15 cellular contexts compared by ENCODE assay signal in genomic region chr7:137001478-137001877, GRCh38.
DNase-seq lines count a peak whose midpoint lies in the region; ATAC-seq and TF ChIP-seq lines count a peak whose summit lies in the region.
"Had no signal": no experiment of that assay in that cellular context is flagged by ENCODE, and none has a peak within 500 bp of the region (broad histone marks: within the 10 kb centered on the region; RNA-seq: fewer than 3 reads in every experiment).

No MANE protein-coding gene starts in this region.

- no peaks in the 10 kb centered on the region for H3K9me2 ChIP-seq in GM23248 (ENCODE audit: insufficient read depth)
- no peaks in the 10 kb centered on the region for H3K9me2 ChIP-seq in PC-3 (replicated peaks; ENCODE audit: low read length)

- H3K9me3 ChIP-seq in GM23248 (ENCODE audit: low read depth) (no peaks in the 10 kb centered on the region), PC-3 (ENCODE audit: low read length) (no peaks in the 10 kb centered on the region), gastroesophageal sphincter (no peaks in the 10 kb centered on the region), esophagus squamous epithelium (no peaks in the 10 kb centered on the region)
- H3K9me3 ChIP-seq: Caco-2 had no signal

- no peak overlapping the region for H3K4me3 Mint-ChIP-seq in osteocyte (ENCODE audit: unreplicated experiment)

- CTCF ChIA-PET in PC-3 (lab: Charles Lee): no interaction called here

- in situ Hi-C loops in GM23248 (cut with MboI): no loop called here

- TF ChIP-seq POLR2A in gastroesophageal sphincter (IDR thresholded peaks at IDR 0.05) (no peak), esophagus squamous epithelium (IDR thresholded peaks at IDR 0.05) (no peak)

- no peaks in the 10 kb centered on the region for H3K27me3 Mint-ChIP-seq in osteocyte (ENCODE audit: unreplicated experiment)

- no peak overlapping the region for H3K9ac ChIP-seq in GM23248
- H3K9ac ChIP-seq in PC-3 (ENCODE audit: low read length): no peak overlapping the region

- DNase-seq in GM23248 (no peak), PC-3 (no peak), osteocyte (ENCODE audit: extremely low spot score, unreplicated experiment) (no peak), NCI-H2196 (lab: John Stamatoyannopoulos, UW; ENCODE audit: unreplicated experiment) (no peak), globus pallidus (ENCODE audit: low spot score) (no peak), glomerular visceral epithelial cell (ENCODE audit: extremely low spot score) (no peak), esophagus squamous epithelium (lab: John Stamatoyannopoulos, UW) (no peak)
- DNase-seq: ACHN, Caco-2, NCI-H1092 treated with DMSO at 0.1 percent for 48 hours, NCI-H2081 treated with DMSO at 0.1 percent for 48 hours, NCI-H510A treated with DMSO at 0.1 percent for 48 hours had no signal

- no peak overlapping the region for H3K4me3 ChIP-seq in GM23248
- H3K4me3 ChIP-seq in PC-3 (ENCODE audit: low read length): no peak overlapping the region
- H3K4me3 ChIP-seq in gastroesophageal sphincter: no peak overlapping the region
- no peak overlapping the region for H3K4me3 ChIP-seq in esophagus squamous epithelium
- H3K4me3 ChIP-seq: K562 had no signal

- H3K4me2 ChIP-seq in GM23248 (ENCODE audit: unreplicated experiment) (no peak overlapping the region), PC-3 (ENCODE audit: low read length) (peak overlapping the region; percentile 4; the same call in 1 of the 2 replicates)

- H3K9me3 Mint-ChIP-seq in osteocyte (ENCODE audit: unreplicated experiment): no peaks in the 10 kb centered on the region

- ATAC-seq in PC-3 (no peak), gastroesophageal sphincter (no peak)
- ATAC-seq: K562, SK-N-SH treated with all-trans-retinoic acid at 6 μM for 48 hours had no signal

- H3K36me3 Mint-ChIP-seq in osteocyte (ENCODE audit: unreplicated experiment): peaks cover 8% of the 10 kb centered on the region

- TF ChIP-seq EP300 in gastroesophageal sphincter (IDR thresholded peaks at IDR 0.05): no peak

- H3K36me3 ChIP-seq in GM23248 (ENCODE audit: low read depth) (no peaks in the 10 kb centered on the region), PC-3 (ENCODE audit: low read depth, low read length) (no peaks in the 10 kb centered on the region), gastroesophageal sphincter (no peaks in the 10 kb centered on the region), esophagus squamous epithelium (no peaks in the 10 kb centered on the region)

- TF ChIP-seq CTCF in PC-3 (conservative IDR thresholded peaks at IDR 0.05; ENCODE audit: low read depth, low read length): no peak
- TF ChIP-seq CTCF in gastroesophageal sphincter (IDR thresholded peaks at IDR 0.05): no peak
- no peak for TF ChIP-seq CTCF in osteocyte (IDR thresholded peaks at IDR 0.05)
- TF ChIP-seq CTCF in esophagus squamous epithelium (IDR thresholded peaks at IDR 0.05): no peak

- peak overlapping the region; percentile 91 for H3K27ac Mint-ChIP-seq in osteocyte (ENCODE audit: unreplicated experiment)

- H2AFZ ChIP-seq in GM23248 (peak overlapping the region; percentile 27; the same call in 1 of the 2 replicates), PC-3 (ENCODE audit: low read length) (no peak overlapping the region)

- 55 to 58% methylated on average over 3 of the region's 3 CpGs for WGBS in GM23248 (ENCODE audit: low coverage in 1 of 2, low lambda C conversion rate in 2 of 2, missing lambda C conversion rate in 2 of 2), 2 experiments
- 49 to 70% methylated on average over 2 to 3 of the region's 3 CpGs for WGBS in gastroesophageal sphincter (ENCODE audit: low coverage in 1 of 2), 2 donors
- 51 to 74% methylated on average over 2 to 3 of the region's 3 CpGs for WGBS in esophagus squamous epithelium, 2 donors

- POLR2A ChIA-PET in PC-3 (lab: Charles Lee; ENCODE audit: unreplicated experiment): interaction anchor here (0.5 kb wide), 1 partner anchor 84 kb away, joined by 6 read pairs; no protein-coding TSS in a partner anchor

- H3K4me1 ChIP-seq in GM23248 (ENCODE audit: insufficient read depth) (peaks cover 29% of the 10 kb centered on the region), PC-3 (ENCODE audit: insufficient read depth, low read length) (peaks cover 50% of the 10 kb centered on the region), gastroesophageal sphincter (peaks cover 0 to 47% (median 7%) of the 10 kb centered on the region in 3 donors), esophagus squamous epithelium (no peaks in the 10 kb centered on the region)
- H3K4me1 ChIP-seq: Caco-2 had no signal

- H4K20me1 ChIP-seq in GM23248 (ENCODE audit: insufficient read depth): no peaks in the 10 kb centered on the region
- no peaks in the 10 kb centered on the region for H4K20me1 ChIP-seq in PC-3 (ENCODE audit: low read length)

- H3K27me3 ChIP-seq in GM23248 (replicated peaks; ENCODE audit: insufficient read depth): no peaks in the 10 kb centered on the region
- H3K27me3 ChIP-seq in PC-3 (ENCODE audit: low read length): no peaks in the 10 kb centered on the region
- H3K27me3 ChIP-seq in gastroesophageal sphincter: no peaks in the 10 kb centered on the region
- H3K27me3 ChIP-seq in esophagus squamous epithelium: no peaks in the 10 kb centered on the region

- H3F3A ChIP-seq in GM23248 (ENCODE audit: insufficient read depth) (peaks cover 17% of the 10 kb centered on the region; the same call in 1 of the 2 replicates), PC-3 (ENCODE audit: low read length, unreplicated experiment) (peaks cover 3% of the 10 kb centered on the region)

- H3K27ac ChIP-seq in GM23248: no peak overlapping the region
- H3K27ac ChIP-seq in PC-3 (ENCODE audit: low read length): no peak overlapping the region
- peak overlapping the region; percentile 2 to 39 (median 29) for H3K27ac ChIP-seq in gastroesophageal sphincter
- H3K27ac ChIP-seq in esophagus squamous epithelium: no peak overlapping the region

- H3K79me2 ChIP-seq in GM23248 (ENCODE audit: insufficient read depth) (no peaks in the 10 kb centered on the region), PC-3 (ENCODE audit: low read length) (no peaks in the 10 kb centered on the region)

- BruUV-seq in PC-3 (replicated peaks; lab: Mats Ljungman, UMichigan): no TSS peak

- H3K4me1 Mint-ChIP-seq in osteocyte (ENCODE audit: unreplicated experiment): peaks cover 92% of the 10 kb centered on the region

- intact Hi-C loops in PC-3 (cut with micrococcal nuclease) (loop anchor here (2.0 kb wide), 1 partner anchor 73 kb away; no protein-coding TSS in a partner anchor), esophagus squamous epithelium (cut with DNase I) (no loop called here)

Comparison
In these comparisons a context has a peak if more than half of its experiments do, and no peak if none do; other contexts are left out.
1. H3K27ac ChIP-seq: peak in gastroesophageal sphincter (4 of 4); none in GM23248 (single experiment), PC-3 (single experiment) and esophagus squamous epithelium (0 of 4).